ENCODE assay signal across 8 cellular contexts in the genomic region with DNA sequence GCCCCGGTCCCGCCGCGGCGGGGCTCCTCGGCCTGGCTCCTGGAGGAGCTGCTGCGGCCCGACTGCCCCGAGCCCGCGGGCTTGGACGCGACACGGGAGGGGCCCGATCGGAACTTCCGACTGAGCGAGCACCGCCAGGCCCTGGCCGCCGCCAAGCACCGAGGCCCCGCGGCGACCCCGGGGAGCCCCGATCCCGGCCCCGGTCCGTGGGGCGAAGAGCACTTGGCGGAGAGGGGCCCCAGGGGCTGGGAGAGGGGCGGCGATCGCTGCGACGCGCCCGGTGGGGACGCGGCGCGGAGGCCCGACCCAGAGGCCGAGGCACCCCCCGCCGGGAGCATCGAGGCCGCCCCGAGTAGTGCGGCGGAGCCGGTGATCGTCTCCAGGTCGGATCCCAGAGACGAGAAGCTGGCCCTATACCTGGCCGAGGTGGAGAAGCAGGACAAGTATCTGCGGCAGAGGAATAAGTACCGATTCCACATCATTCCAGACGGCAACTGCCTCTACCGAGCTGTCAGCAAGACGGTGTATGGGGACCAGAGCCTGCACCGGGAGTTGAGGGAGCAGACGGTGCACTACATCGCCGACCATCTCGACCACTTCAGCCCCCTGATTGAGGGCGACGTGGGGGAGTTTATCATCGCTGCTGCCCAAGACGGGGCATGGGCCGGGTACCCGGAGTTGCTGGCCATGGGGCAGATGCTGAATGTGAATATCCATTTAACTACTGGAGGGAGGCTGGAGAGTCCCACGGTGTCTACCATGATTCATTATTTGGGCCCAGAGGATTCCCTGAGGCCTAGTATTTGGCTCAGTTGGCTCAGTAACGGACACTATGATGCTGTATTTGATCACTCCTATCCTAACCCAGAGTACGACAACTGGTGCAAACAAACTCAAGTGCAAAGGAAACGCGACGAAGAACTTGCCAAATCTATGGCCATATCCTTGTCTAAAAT. TPM values are rescaled to one million over a fixed set of nuclear protein-coding genes. Genes with fewer than 3 reads are reported as not detected.
DNase-seq lines count a peak whose midpoint lies in the region; ATAC-seq and TF ChIP-seq lines count a peak whose summit lies in the region.

No MANE protein-coding gene starts in this region.

- DNase-seq in T-helper 1 cell (peak; percentile 7 to 33 (median 18)), iPS-NIHi7 (ENCODE audit: extremely low spot score) (peak; percentile 22)

- peak overlapping the region; percentile 51 to 98 (median 93) for H3K4me3 ChIP-seq in skin epidermis

- H3K4me1 Mint-ChIP-seq in brain: peaks cover 46% of the 10 kb centered on the region

- peak overlapping the region; percentile 83 to 90 (median 89) for H3K27ac Mint-ChIP-seq in brain

- peak overlapping the region; percentile 65; the same call in 1 of the 2 replicates for H3K27ac ChIP-seq in 22Rv1
- H3K27ac ChIP-seq in skin epidermis: peak overlapping the region; percentile 56 to 98 (median 93)

- TF ChIP-seq CTCF in 22Rv1 (IDR thresholded peaks at IDR 0.05): no peak
- TF ChIP-seq CTCF in brain (conservative IDR thresholded peaks at IDR 0.05): no peak

- ATAC-seq in GM18873 (IDR thresholded peaks at IDR 0.05; ENCODE audit: low FRiP score, unreplicated experiment) (peak; percentile 13), HG03103 (IDR thresholded peaks at IDR 0.05; ENCODE audit: low read depth, unreplicated experiment) (peak; percentile 10), HG03378 (IDR thresholded peaks at IDR 0.05; ENCODE audit: unreplicated experiment) (no peak)

- H3K9me3 Mint-ChIP-seq in brain: peaks cover 0 to 7% (median 0%) of the 10 kb centered on the region in 5 experiments

- H3K36me3 Mint-ChIP-seq in brain: peaks cover 17% of the 10 kb centered on the region

- peak overlapping the region; percentile 93 to 96 (median 96) for H3K4me3 Mint-ChIP-seq in brain

- H3K27me3 Mint-ChIP-seq in brain: peaks cover 11% of the 10 kb centered on the region

RNA-seq across cellular contexts. Expression of gene OTUD1, which starts 1.3 kb away (rescaled TPM):
- polyA plus RNA-seq in brain (ENCODE audit: insufficient read depth, low read depth, low replicate concordance): 10.4 TPM
